1 cellular context compared by ENCODE assay signal in the genomic region with DNA sequence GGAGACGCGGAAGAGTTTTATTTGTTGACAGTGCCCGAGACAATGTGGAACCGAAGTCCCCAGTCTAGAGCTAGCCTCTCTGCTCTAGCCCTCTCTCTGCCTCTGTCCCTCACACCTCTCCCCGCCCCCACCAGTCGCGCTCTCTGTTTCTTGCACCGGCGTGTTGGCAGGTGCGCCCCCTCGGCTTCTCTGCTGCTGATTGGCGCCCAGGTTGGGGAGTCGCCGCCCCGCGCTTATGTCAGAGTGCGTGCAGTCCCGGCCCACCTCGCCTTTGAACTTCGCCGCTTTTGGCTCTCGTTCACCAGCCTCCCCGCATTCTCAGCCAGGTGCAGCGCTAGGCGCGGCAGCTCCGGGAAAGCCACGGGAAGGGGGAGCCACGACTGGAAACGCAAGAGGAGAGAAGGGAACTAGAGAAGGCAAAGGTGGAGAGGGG.
A peak's percentile ranks its signal among the peaks of the same experiment; 100 is the strongest.
TF ChIP-seq lines count a peak whose summit lies in the region.

A gene (plus strand): TSS at position 315 of the 433 bp plus-strand sequence. CDS start 470 bp downstream, outside the sequence.

TF ChIP-seq in WTC11, 78 proteins besides CTCF, POLR2A, EP300 and RAD21 (continued from another document and continues in another):
- TF ChIP-seq, protein P1, sequence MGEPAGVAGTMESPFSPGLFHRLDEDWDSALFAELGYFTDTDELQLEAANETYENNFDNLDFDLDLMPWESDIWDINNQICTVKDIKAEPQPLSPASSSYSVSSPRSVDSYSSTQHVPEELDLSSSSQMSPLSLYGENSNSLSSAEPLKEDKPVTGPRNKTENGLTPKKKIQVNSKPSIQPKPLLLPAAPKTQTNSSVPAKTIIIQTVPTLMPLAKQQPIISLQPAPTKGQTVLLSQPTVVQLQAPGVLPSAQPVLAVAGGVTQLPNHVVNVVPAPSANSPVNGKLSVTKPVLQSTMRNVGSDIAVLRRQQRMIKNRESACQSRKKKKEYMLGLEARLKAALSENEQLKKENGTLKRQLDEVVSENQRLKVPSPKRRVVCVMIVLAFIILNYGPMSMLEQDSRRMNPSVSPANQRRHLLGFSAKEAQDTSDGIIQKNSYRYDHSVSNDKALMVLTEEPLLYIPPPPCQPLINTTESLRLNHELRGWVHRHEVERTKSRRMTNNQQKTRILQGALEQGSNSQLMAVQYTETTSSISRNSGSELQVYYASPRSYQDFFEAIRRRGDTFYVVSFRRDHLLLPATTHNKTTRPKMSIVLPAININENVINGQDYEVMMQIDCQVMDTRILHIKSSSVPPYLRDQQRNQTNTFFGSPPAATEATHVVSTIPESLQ (CRISPR knock-in tag; IDR thresholded peaks at IDR 0.05): no peak
- TF ChIP-seq CREB1 (CRISPR knock-in tag; IDR thresholded peaks at IDR 0.05) (peak; percentile 44; the same call in 1 of the 2 replicates), ESRRA (CRISPR knock-in tag; IDR thresholded peaks at IDR 0.05; ENCODE audit: borderline replicate concordance) (no peak), HMGA2 (CRISPR knock-in tag; IDR thresholded peaks at IDR 0.05) (no peak), CBFB (CRISPR knock-in tag; IDR thresholded peaks at IDR 0.05; ENCODE audit: low read depth) (peak; percentile 33; the same call in 1 of the 2 replicates), ZNF671 (CRISPR knock-in tag; IDR thresholded peaks at IDR 0.05) (no peak), JAZF1 (CRISPR knock-in tag; IDR thresholded peaks at IDR 0.05) (no peak), ZNF396 (CRISPR knock-in tag; IDR thresholded peaks at IDR 0.05; ENCODE audit: borderline replicate concordance) (no peak), EMX1 (CRISPR knock-in tag; IDR thresholded peaks at IDR 0.05) (no peak), SMAD4 (CRISPR knock-in tag; IDR thresholded peaks at IDR 0.05) (no peak), NFATC4 (CRISPR knock-in tag; IDR thresholded peaks at IDR 0.05) (no peak), ZNF416 (CRISPR knock-in tag; IDR thresholded peaks at IDR 0.05) (no peak), RORB (CRISPR knock-in tag; IDR thresholded peaks at IDR 0.05) (no peak), CREM (CRISPR knock-in tag; IDR thresholded peaks at IDR 0.05) (0 out of 2 replicates have a peak, but pooled peaks have one; percentile 36), ATF1 (CRISPR knock-in tag; IDR thresholded peaks at IDR 0.05) (no peak), GABPB1 (CRISPR knock-in tag; IDR thresholded peaks at IDR 0.05) (no peak), ZNF219 (CRISPR knock-in tag; IDR thresholded peaks at IDR 0.05; ENCODE audit: borderline replicate concordance) (no peak), NR1H2 (CRISPR knock-in tag; IDR thresholded peaks at IDR 0.05) (no peak), ZNF121 (CRISPR knock-in tag; IDR thresholded peaks at IDR 0.05) (no peak), KAT7 (CRISPR knock-in tag; IDR thresholded peaks at IDR 0.05; ENCODE audit: borderline replicate concordance) (no peak), ZNF263 (CRISPR knock-in tag; IDR thresholded peaks at IDR 0.05; ENCODE audit: low read depth) (no peak), NR3C1 (CRISPR knock-in tag; conservative IDR thresholded peaks at IDR 0.05; ENCODE audit: low read depth) (no peak)
- TF ChIP-seq, protein P2, sequence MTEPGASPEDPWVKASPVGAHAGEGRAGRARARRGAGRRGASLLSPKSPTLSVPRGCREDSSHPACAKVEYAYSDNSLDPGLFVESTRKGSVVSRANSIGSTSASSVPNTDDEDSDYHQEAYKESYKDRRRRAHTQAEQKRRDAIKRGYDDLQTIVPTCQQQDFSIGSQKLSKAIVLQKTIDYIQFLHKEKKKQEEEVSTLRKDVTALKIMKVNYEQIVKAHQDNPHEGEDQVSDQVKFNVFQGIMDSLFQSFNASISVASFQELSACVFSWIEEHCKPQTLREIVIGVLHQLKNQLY (CRISPR knock-in tag; IDR thresholded peaks at IDR 0.05): no peak
- TF ChIP-seq, protein P3, sequence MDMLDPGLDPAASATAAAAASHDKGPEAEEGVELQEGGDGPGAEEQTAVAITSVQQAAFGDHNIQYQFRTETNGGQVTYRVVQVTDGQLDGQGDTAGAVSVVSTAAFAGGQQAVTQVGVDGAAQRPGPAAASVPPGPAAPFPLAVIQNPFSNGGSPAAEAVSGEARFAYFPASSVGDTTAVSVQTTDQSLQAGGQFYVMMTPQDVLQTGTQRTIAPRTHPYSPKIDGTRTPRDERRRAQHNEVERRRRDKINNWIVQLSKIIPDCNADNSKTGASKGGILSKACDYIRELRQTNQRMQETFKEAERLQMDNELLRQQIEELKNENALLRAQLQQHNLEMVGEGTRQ (CRISPR knock-in tag; IDR thresholded peaks at IDR 0.05): no peak; the same call in 1 of the 2 replicates
- TF ChIP-seq, protein P4, sequence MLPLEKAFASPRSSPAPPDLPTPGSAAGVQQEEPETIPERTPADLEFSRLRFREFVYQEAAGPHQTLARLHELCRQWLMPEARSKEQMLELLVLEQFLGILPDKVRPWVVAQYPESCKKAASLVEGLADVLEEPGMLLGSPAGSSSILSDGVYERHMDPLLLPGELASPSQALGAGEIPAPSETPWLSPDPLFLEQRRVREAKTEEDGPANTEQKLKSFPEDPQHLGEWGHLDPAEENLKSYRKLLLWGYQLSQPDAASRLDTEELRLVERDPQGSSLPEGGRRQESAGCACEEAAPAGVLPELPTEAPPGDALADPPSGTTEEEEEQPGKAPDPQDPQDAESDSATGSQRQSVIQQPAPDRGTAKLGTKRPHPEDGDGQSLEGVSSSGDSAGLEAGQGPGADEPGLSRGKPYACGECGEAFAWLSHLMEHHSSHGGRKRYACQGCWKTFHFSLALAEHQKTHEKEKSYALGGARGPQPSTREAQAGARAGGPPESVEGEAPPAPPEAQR (CRISPR knock-in tag; IDR thresholded peaks at IDR 0.05): no peak
- TF ChIP-seq, protein P5, sequence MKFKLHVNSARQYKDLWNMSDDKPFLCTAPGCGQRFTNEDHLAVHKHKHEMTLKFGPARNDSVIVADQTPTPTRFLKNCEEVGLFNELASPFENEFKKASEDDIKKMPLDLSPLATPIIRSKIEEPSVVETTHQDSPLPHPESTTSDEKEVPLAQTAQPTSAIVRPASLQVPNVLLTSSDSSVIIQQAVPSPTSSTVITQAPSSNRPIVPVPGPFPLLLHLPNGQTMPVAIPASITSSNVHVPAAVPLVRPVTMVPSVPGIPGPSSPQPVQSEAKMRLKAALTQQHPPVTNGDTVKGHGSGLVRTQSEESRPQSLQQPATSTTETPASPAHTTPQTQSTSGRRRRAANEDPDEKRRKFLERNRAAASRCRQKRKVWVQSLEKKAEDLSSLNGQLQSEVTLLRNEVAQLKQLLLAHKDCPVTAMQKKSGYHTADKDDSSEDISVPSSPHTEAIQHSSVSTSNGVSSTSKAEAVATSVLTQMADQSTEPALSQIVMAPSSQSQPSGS (CRISPR knock-in tag; IDR thresholded peaks at IDR 0.05; ENCODE audit: borderline replicate concordance, low read depth): no peak
- TF ChIP-seq, protein P6, sequence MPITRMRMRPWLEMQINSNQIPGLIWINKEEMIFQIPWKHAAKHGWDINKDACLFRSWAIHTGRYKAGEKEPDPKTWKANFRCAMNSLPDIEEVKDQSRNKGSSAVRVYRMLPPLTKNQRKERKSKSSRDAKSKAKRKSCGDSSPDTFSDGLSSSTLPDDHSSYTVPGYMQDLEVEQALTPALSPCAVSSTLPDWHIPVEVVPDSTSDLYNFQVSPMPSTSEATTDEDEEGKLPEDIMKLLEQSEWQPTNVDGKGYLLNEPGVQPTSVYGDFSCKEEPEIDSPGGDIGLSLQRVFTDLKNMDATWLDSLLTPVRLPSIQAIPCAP (CRISPR knock-in tag; IDR thresholded peaks at IDR 0.05): no peak
- TF ChIP-seq, protein P7, sequence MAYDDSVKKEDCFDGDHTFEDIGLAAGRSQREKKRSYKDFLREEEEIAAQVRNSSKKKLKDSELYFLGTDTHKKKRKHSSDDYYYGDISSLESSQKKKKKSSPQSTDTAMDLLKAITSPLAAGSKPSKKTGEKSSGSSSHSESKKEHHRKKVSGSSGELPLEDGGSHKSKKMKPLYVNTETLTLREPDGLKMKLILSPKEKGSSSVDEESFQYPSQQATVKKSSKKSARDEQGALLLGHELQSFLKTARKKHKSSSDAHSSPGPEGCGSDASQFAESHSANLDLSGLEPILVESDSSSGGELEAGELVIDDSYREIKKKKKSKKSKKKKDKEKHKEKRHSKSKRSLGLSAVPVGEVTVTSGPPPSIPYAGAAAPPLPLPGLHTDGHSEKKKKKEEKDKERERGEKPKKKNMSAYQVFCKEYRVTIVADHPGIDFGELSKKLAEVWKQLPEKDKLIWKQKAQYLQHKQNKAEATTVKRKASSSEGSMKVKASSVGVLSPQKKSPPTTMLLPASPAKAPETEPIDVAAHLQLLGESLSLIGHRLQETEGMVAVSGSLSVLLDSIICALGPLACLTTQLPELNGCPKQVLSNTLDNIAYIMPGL (CRISPR knock-in tag; IDR thresholded peaks at IDR 0.05): no peak
- TF ChIP-seq, protein P8, sequence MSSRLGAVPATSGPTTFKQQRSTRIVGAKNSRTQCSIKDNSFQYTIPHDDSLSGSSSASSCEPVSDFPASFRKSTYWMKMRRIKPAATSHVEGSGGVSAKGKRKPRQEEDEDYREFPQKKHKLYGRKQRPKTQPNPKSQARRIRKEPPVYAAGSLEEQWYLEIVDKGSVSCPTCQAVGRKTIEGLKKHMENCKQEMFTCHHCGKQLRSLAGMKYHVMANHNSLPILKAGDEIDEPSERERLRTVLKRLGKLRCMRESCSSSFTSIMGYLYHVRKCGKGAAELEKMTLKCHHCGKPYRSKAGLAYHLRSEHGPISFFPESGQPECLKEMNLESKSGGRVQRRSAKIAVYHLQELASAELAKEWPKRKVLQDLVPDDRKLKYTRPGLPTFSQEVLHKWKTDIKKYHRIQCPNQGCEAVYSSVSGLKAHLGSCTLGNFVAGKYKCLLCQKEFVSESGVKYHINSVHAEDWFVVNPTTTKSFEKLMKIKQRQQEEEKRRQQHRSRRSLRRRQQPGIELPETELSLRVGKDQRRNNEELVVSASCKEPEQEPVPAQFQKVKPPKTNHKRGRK (CRISPR knock-in tag; IDR thresholded peaks at IDR 0.05; ENCODE audit: borderline replicate concordance): no peak
- TF ChIP-seq, protein P9, sequence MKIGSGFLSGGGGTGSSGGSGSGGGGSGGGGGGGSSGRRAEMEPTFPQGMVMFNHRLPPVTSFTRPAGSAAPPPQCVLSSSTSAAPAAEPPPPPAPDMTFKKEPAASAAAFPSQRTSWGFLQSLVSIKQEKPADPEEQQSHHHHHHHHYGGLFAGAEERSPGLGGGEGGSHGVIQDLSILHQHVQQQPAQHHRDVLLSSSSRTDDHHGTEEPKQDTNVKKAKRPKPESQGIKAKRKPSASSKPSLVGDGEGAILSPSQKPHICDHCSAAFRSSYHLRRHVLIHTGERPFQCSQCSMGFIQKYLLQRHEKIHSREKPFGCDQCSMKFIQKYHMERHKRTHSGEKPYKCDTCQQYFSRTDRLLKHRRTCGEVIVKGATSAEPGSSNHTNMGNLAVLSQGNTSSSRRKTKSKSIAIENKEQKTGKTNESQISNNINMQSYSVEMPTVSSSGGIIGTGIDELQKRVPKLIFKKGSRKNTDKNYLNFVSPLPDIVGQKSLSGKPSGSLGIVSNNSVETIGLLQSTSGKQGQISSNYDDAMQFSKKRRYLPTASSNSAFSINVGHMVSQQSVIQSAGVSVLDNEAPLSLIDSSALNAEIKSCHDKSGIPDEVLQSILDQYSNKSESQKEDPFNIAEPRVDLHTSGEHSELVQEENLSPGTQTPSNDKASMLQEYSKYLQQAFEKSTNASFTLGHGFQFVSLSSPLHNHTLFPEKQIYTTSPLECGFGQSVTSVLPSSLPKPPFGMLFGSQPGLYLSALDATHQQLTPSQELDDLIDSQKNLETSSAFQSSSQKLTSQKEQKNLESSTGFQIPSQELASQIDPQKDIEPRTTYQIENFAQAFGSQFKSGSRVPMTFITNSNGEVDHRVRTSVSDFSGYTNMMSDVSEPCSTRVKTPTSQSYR (CRISPR knock-in tag; IDR thresholded peaks at IDR 0.05): peak; percentile 75; the same call in 1 of the 2 replicates
- TF ChIP-seq, protein P10, sequence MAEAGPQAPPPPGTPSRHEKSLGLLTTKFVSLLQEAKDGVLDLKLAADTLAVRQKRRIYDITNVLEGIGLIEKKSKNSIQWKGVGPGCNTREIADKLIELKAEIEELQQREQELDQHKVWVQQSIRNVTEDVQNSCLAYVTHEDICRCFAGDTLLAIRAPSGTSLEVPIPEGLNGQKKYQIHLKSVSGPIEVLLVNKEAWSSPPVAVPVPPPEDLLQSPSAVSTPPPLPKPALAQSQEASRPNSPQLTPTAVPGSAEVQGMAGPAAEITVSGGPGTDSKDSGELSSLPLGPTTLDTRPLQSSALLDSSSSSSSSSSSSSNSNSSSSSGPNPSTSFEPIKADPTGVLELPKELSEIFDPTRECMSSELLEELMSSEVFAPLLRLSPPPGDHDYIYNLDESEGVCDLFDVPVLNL (CRISPR knock-in tag; IDR thresholded peaks at IDR 0.05; ENCODE audit: borderline replicate concordance, low read depth): no peak
- TF ChIP-seq, protein P11, sequence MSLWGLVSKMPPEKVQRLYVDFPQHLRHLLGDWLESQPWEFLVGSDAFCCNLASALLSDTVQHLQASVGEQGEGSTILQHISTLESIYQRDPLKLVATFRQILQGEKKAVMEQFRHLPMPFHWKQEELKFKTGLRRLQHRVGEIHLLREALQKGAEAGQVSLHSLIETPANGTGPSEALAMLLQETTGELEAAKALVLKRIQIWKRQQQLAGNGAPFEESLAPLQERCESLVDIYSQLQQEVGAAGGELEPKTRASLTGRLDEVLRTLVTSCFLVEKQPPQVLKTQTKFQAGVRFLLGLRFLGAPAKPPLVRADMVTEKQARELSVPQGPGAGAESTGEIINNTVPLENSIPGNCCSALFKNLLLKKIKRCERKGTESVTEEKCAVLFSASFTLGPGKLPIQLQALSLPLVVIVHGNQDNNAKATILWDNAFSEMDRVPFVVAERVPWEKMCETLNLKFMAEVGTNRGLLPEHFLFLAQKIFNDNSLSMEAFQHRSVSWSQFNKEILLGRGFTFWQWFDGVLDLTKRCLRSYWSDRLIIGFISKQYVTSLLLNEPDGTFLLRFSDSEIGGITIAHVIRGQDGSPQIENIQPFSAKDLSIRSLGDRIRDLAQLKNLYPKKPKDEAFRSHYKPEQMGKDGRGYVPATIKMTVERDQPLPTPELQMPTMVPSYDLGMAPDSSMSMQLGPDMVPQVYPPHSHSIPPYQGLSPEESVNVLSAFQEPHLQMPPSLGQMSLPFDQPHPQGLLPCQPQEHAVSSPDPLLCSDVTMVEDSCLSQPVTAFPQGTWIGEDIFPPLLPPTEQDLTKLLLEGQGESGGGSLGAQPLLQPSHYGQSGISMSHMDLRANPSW (CRISPR knock-in tag; conservative IDR thresholded peaks at IDR 0.05; ENCODE audit: low read depth): no peak
- TF ChIP-seq, protein P12, sequence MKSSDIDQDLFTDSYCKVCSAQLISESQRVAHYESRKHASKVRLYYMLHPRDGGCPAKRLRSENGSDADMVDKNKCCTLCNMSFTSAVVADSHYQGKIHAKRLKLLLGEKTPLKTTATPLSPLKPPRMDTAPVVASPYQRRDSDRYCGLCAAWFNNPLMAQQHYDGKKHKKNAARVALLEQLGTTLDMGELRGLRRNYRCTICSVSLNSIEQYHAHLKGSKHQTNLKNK (CRISPR knock-in tag; IDR thresholded peaks at IDR 0.05): no peak
- TF ChIP-seq, protein P13, sequence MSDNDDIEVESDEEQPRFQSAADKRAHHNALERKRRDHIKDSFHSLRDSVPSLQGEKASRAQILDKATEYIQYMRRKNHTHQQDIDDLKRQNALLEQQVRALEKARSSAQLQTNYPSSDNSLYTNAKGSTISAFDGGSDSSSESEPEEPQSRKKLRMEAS (CRISPR knock-in tag; IDR thresholded peaks at IDR 0.05): peak; percentile 68; the same call in 1 of the 2 replicates
